In the genomic region with DNA sequence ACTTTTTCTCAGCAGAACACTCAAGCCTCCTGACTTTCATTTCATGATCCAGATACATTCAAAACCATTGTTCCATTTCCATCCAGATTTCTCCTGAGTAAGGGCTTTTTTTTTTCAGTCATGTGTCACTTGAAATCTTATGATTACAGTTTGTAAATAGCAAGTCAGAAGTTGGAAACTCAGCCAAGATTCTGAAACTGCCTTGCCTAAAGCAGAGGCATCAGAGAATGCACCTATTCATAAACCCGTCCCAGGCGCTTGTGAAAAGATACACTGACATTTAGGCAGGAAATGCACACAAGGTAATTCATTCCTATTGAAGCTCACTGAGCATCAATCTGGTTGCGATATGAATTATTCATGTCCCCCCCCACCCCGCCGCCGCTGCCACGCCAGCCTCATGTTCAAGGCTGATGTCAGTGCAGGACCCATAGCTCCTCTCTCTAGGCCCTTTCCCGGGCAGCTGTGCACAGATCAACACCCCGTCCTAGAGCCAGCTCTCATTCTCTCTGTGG, we compare ENCODE assay signal across 10 cellular contexts.
DNase-seq lines count a peak whose midpoint lies in the region; ATAC-seq and TF ChIP-seq lines count a peak whose summit lies in the region.
"Had no signal": no experiment of that assay in that cellular context is flagged by ENCODE, and none has a peak within 500 bp of the region (broad histone marks: within the 10 kb centered on the region; RNA-seq: fewer than 3 reads in every experiment).

No MANE protein-coding gene starts in this region.

- H3K4me3 ChIP-seq in coronary artery (no peak overlapping the region), tibial artery (no peak overlapping the region)

- no peaks in the 10 kb centered on the region for H3K36me3 ChIP-seq in tibial artery

- TF ChIP-seq CTCF in coronary artery (IDR thresholded peaks at IDR 0.05), result no peak
- no peak for TF ChIP-seq CTCF in tibial artery (IDR thresholded peaks at IDR 0.05)

- intact Hi-C loops in tibial artery (cut with DNase I; ENCODE audit: low total_unique reads), result no loop called here

- H3K27me3 ChIP-seq in tibial artery, result no peaks in the 10 kb centered on the region

- ATAC-seq in HG03457 (IDR thresholded peaks at IDR 0.05; ENCODE audit: unreplicated experiment) (no peak), HG03045 (IDR thresholded peaks at IDR 0.05; ENCODE audit: unreplicated experiment) (no peak)
- ATAC-seq: left colon had no signal

- H3K9me3 ChIP-seq in tibial artery, result no peaks in the 10 kb centered on the region

- H3K27ac ChIP-seq in coronary artery (no peak overlapping the region), tibial artery (no peak overlapping the region)

- H3K4me1 ChIP-seq in tibial artery, result peaks cover 0 to 21% (median 12%) of the 10 kb centered on the region in 4 donors

- peak; percentile 30 for DNase-seq in NCI-H446 treated with DMSO at 0.1 percent for 48 hours (lab: John Stamatoyannopoulos, UW)
- DNase-seq in activated T-cell treated with anti-CD3 and anti-CD28 coated beads for 4 hours, result peak; percentile 59
- DNase-seq in epidermal melanocyte (ENCODE audit: insufficient read length, low spot score), result peak; percentile 75
- DNase-seq in stimulated activated CD8-positive, alpha-beta memory T cell treated with anti-CD3 and anti-CD28 coated beads, Interleukin-12 subunit alpha, Interleukin-12 subunit beta, amount 100 ng/mL, for 1 hour (ENCODE audit: low read depth), result peak; percentile 20
- no peak for DNase-seq in coronary artery (ENCODE audit: low spot score)
- DNase-seq in tibial artery, result no peak
- DNase-seq: Kasumi-1, left colon had no signal

Comparison
In these comparisons a context has a peak if more than half of its experiments do, and no peak if none do; other contexts are left out.
1. DNase-seq: peak in NCI-H446 treated with DMSO at 0.1 percent for 48 hours (single experiment), activated T-cell treated with anti-CD3 and anti-CD28 coated beads for 4 hours (single experiment), epidermal melanocyte (single experiment) and stimulated activated CD8-positive, alpha-beta memory T cell treated with anti-CD3 and anti-CD28 coated beads, Interleukin-12 subunit alpha, Interleukin-12 subunit beta, amount 100 ng/mL, for 1 hour (single experiment); none in coronary artery (single experiment) and tibial artery (0 of 2).